In genomic region chr2:190600293-190601103, GRCh38 we compare ENCODE assay signal across 2 cellular contexts.
TF ChIP-seq lines count a peak whose summit lies in the region.

No MANE protein-coding gene starts in this region.

TF ChIP-seq in K562, 482 proteins besides CTCF, POLR2A, EP300 and RAD21:
- TF ChIP-seq TRIM28 (IDR thresholded peaks at IDR 0.05) (no peak), GABPB1 (CRISPR knock-in tag; IDR thresholded peaks at IDR 0.05) (no peak), RBM34 (IDR thresholded peaks at IDR 0.05; ENCODE audit: borderline replicate concordance, insufficient read depth, low read length) (no peak), CBFA2T2 (conservative IDR thresholded peaks at IDR 0.05) (no peak), CHD2 (IDR thresholded peaks at IDR 0.05; ENCODE audit: low read depth, low read length) (no peak), KLF1 (tag; IDR thresholded peaks at IDR 0.05) (no peak), HIVEP1 (CRISPR knock-in tag; IDR thresholded peaks at IDR 0.05) (no peak), KAT2B (IDR thresholded peaks at IDR 0.05; ENCODE audit: low read depth, low read length) (no peak), ZFP30 (CRISPR knock-in tag; IDR thresholded peaks at IDR 0.05; ENCODE audit: borderline replicate concordance) (no peak), ZNF445 (CRISPR knock-in tag; IDR thresholded peaks at IDR 0.05; ENCODE audit: low read depth) (no peak)

TF ChIP-seq in HepG2, 621 proteins besides CTCF, POLR2A, EP300 and RAD21:
- TF ChIP-seq ZNF687 (CRISPR knock-in tag; IDR thresholded peaks at IDR 0.05) (no peak), FOXP4 (CRISPR knock-in tag; IDR thresholded peaks at IDR 0.05) (no peak), BHLHE40 (IDR thresholded peaks at IDR 0.05; ENCODE audit: low read length) (peak; percentile 35; the same call in 1 of the 2 replicates)
